Comparison of ENCODE assay signal across 1 cellular context in the genomic region with DNA sequence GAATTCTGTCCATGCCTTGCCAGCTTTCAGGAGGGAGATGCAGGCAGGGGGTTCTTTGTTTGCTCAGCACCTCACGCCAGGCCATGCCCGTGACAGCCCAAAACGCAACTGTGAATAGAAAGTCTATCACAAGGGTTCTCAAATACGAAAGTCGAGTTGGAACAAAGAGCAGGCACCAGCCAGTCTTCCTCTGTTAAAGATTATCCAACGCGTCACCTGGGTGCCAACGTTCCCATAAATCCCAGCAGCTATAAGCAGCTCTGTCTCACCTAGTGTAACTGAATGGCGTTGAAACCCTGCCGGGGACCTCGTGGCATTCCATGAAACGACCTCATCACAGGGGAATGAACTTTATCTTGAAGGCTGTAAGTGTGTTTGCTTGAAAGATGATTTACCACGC.
TF ChIP-seq lines count a peak whose summit lies in the region.

No MANE protein-coding gene starts in this region.

TF ChIP-seq in H1, 55 proteins besides CTCF, POLR2A, EP300 and RAD21:
- TF ChIP-seq RBBP5 (IDR thresholded peaks at IDR 0.05; ENCODE audit: borderline replicate concordance, low read depth, low read length) (no peak), SP1 (IDR thresholded peaks at IDR 0.05; ENCODE audit: low read depth, low read length) (no peak), NANOG (IDR thresholded peaks at IDR 0.05; ENCODE audit: insufficient read depth, low read depth, low read length, poor library complexity, severe bottlenecking) (no peak), SUZ12 (IDR thresholded peaks at IDR 0.05; ENCODE audit: low read length) (no peak), KDM5A (IDR thresholded peaks at IDR 0.05; ENCODE audit: low read length) (no peak), CBX5 (IDR thresholded peaks at IDR 0.05; ENCODE audit: low read depth, low read length) (no peak), POU5F1 (IDR thresholded peaks at IDR 0.05; ENCODE audit: low read depth, low read length) (no peak)
